In the genomic region with DNA sequence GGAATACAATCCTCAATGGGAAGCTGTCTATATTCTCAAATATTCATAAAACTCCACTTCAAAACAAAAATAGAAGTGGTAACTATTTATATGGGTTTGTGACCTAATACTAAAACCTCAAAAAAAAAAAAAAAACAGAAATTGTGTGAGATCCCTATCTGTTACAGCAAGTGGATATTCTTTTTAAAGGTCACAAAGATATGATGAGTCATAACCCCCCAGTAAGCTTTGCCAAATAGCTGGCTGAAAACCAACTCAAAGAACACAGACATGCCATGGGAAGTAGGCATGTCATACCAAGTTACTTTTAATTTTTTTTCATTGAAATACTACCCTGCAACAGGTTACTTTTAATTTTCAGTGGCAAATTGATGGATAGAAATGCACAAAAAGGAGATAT, we compare ENCODE assay signal across 9 cellular contexts.
DNase-seq lines count a peak whose midpoint lies in the region; ATAC-seq and TF ChIP-seq lines count a peak whose summit lies in the region.
"Had no signal": no experiment of that assay in that cellular context is flagged by ENCODE, and none has a peak within 500 bp of the region (broad histone marks: within the 10 kb centered on the region; RNA-seq: fewer than 3 reads in every experiment).

No MANE protein-coding gene starts in this region.

- POLR2A ChIA-PET in GM10248 (lab: Yijun Ruan, JAX), result no interaction called here

- no peaks in the 10 kb centered on the region for H3K27me3 Mint-ChIP-seq in activated naive CD8-positive, alpha-beta T cell treated with anti-CD3 and anti-CD28 coated beads, Interleukin-2, amount 50 U/mL, for 24 hours

- H3K36me3 ChIP-seq in Loucy (ENCODE audit: insufficient read depth, low read length), result no peaks in the 10 kb centered on the region
- H3K36me3 ChIP-seq in mucosa of descending colon (ENCODE audit: low read depth), result no peaks in the 10 kb centered on the region
- no peaks in the 10 kb centered on the region for H3K36me3 ChIP-seq in sigmoid colon
- H3K36me3 ChIP-seq: thyroid gland had no signal

- no peak for TF ChIP-seq POLR2A in sigmoid colon (IDR thresholded peaks at IDR 0.05)

- no peak overlapping the region for H2AFZ ChIP-seq in Loucy (ENCODE audit: low read length)

- H3K27me3 ChIP-seq in Loucy (ENCODE audit: insufficient read depth, low read length, poor library complexity, severe bottlenecking), result no peaks in the 10 kb centered on the region
- no peaks in the 10 kb centered on the region for H3K27me3 ChIP-seq in sigmoid colon
- H3K27me3 ChIP-seq: thyroid gland had no signal

- no peaks in the 10 kb centered on the region; the same call in 1 of the 2 replicates for H3K79me2 ChIP-seq in Loucy (ENCODE audit: insufficient read depth, low read length)

- peaks cover 5% of the 10 kb centered on the region for H3K9me3 Mint-ChIP-seq in activated naive CD8-positive, alpha-beta T cell treated with anti-CD3 and anti-CD28 coated beads, Interleukin-2, amount 50 U/mL, for 24 hours

- TF ChIP-seq EP300 in sigmoid colon (IDR thresholded peaks at IDR 0.05), result no peak

- H3K4me1 ChIP-seq in Loucy (ENCODE audit: insufficient read depth, low read length, poor library complexity, severe bottlenecking), result peaks cover 19% of the 10 kb centered on the region
- H3K4me1 ChIP-seq in mucosa of descending colon (ENCODE audit: low read depth), result peaks cover 5% of the 10 kb centered on the region
- peaks cover 0 to 24% (median 23%) of the 10 kb centered on the region in 4 donors for H3K4me1 ChIP-seq in sigmoid colon

- ATAC-seq in activated naive CD8-positive, alpha-beta T cell treated with anti-CD3 and anti-CD28 coated beads, Interleukin-2, amount 50 U/mL, for 24 hours, result peak; percentile 76
- ATAC-seq in mucosa of descending colon (peak; percentile 54), GM21390 (IDR thresholded peaks at IDR 0.05; ENCODE audit: unreplicated experiment) (no peak)

- no peaks in the 10 kb centered on the region for H3K9me3 ChIP-seq in Loucy (ENCODE audit: insufficient read depth, low read depth, low read length)
- H3K9me3 ChIP-seq in mucosa of descending colon, result no peaks in the 10 kb centered on the region
- H3K9me3 ChIP-seq in sigmoid colon, result no peaks in the 10 kb centered on the region
- H3K9me3 ChIP-seq: thyroid gland had no signal

- H3F3A ChIP-seq in Loucy (ENCODE audit: low read depth), result 0 out of 2 replicates have a peak, but pooled peaks cover 2% of the 10 kb centered on the region

- CTCF ChIA-PET in GM10248 (lab: Yijun Ruan, JAX), result no interaction called here

- DNase-seq in GM10248 (ENCODE audit: extremely low spot score) (peak; percentile 18), mucosa of descending colon (no peak), sigmoid colon (no peak), hippocampal formation (lab: John Stamatoyannopoulos, UW) (no peak), anterior cingulate cortex (lab: John Stamatoyannopoulos, UW) (no peak)
- no peak for DNase-seq in activated naive CD8-positive, alpha-beta T cell treated with anti-CD3 and anti-CD28 coated beads, Interleukin-2, amount 50 U/mL, for 24 hours

- peak overlapping the region; percentile 36 for H3K4me2 ChIP-seq in Loucy (ENCODE audit: low read depth, low read length, poor library complexity, severe bottlenecking)

- H4K20me1 ChIP-seq in Loucy (ENCODE audit: insufficient read depth, low read length, poor library complexity, severe bottlenecking), result peaks cover 3% of the 10 kb centered on the region

- TF ChIP-seq CTCF in GM10248 (IDR thresholded peaks at IDR 0.05; ENCODE audit: control extremely low read depth, extremely low read depth, low read depth, missing control alignments) (no peak), Loucy (conservative IDR thresholded peaks at IDR 0.05; ENCODE audit: low read length) (no peak), mucosa of descending colon (IDR thresholded peaks at IDR 0.05) (no peak), sigmoid colon (IDR thresholded peaks at IDR 0.05) (no peak)

- H3K9ac ChIP-seq in Loucy (ENCODE audit: low read depth, low read length, poor library complexity, severe bottlenecking), result no peak overlapping the region

- H3K9me2 ChIP-seq in Loucy (replicated peaks; ENCODE audit: low read depth, low read length), result no peaks in the 10 kb centered on the region

- intact Hi-C loops in mucosa of descending colon (cut with DNase I, micrococcal nuclease) (no loop called here), sigmoid colon (cut with DNase I) (no loop called here)

- peak overlapping the region; percentile 45 for H3K4me3 Mint-ChIP-seq in activated naive CD8-positive, alpha-beta T cell treated with anti-CD3 and anti-CD28 coated beads, Interleukin-2, amount 50 U/mL, for 24 hours

- peak overlapping the region; percentile 88 for H3K27ac Mint-ChIP-seq in activated naive CD8-positive, alpha-beta T cell treated with anti-CD3 and anti-CD28 coated beads, Interleukin-2, amount 50 U/mL, for 24 hours

- peaks cover 85% of the 10 kb centered on the region for H3K4me1 Mint-ChIP-seq in activated naive CD8-positive, alpha-beta T cell treated with anti-CD3 and anti-CD28 coated beads, Interleukin-2, amount 50 U/mL, for 24 hours

- H3K36me3 Mint-ChIP-seq in activated naive CD8-positive, alpha-beta T cell treated with anti-CD3 and anti-CD28 coated beads, Interleukin-2, amount 50 U/mL, for 24 hours (ENCODE audit: low read depth), result peaks cover 46% of the 10 kb centered on the region

- H3K4me3 ChIP-seq in Loucy (ENCODE audit: low read length, poor library complexity, severe bottlenecking), result peak overlapping the region; percentile 11
- no peak overlapping the region for H3K4me3 ChIP-seq in mucosa of descending colon
- no peak overlapping the region for H3K4me3 ChIP-seq in sigmoid colon
- H3K4me3 ChIP-seq: thyroid gland had no signal

- no peak overlapping the region for H3K27ac ChIP-seq in sigmoid colon
- H3K27ac ChIP-seq: thyroid gland had no signal
